ENCODE assay signal across 8 cellular contexts in genomic region chr15:90818251-90819210, GRCh38. TPM values are rescaled to one million over a fixed set of nuclear protein-coding genes. Genes with fewer than 3 reads are reported as not detected.
DNase-seq lines count a peak whose midpoint lies in the region; ATAC-seq, FAIRE-seq and TF ChIP-seq lines count a peak whose summit lies in the region.

No MANE protein-coding gene starts in this region.

- peak; percentile 45; the same call in 1 of the 2 replicates for ATAC-seq in HCT116
- peak; percentile 33 for ATAC-seq in sciatic nerve

- H3K9me2 ChIP-seq in HCT116 (ENCODE audit: insufficient read depth): no peaks in the 10 kb centered on the region

- TF ChIP-seq CTCF in HCT116 (IDR thresholded peaks at IDR 0.05 in 2 of 3, conservative IDR thresholded peaks at IDR 0.05 in 1 of 3; ENCODE audit: borderline replicate concordance in 1 of 3, insufficient read depth in 1 of 3, low read depth in 2 of 3, low read length in 2 of 3) (peak in 2 of 3 experiments; percentile 15 to 23; a peak in 3 of 6 replicates), chondrocyte (IDR thresholded peaks at IDR 0.05) (peak; percentile 24)

- no peak overlapping the region for H3K27ac Mint-ChIP-seq in chondrocyte (ENCODE audit: unreplicated experiment)

- H3K36me3 Mint-ChIP-seq in chondrocyte (ENCODE audit: low read depth): no peaks in the 10 kb centered on the region

- no peak overlapping the region for H3K4me3 Mint-ChIP-seq in chondrocyte (ENCODE audit: unreplicated experiment)

- no TSS peak for BruUV-seq in HCT116 (replicated peaks; lab: Mats Ljungman, UMichigan)

- H3K27me3 Mint-ChIP-seq in chondrocyte (ENCODE audit: low read depth): peaks cover 1% of the 10 kb centered on the region

- peaks cover 0 to 2% of the 10 kb centered on the region in 2 experiments; a peak in 1 of 4 replicates for H3K4me1 ChIP-seq in HCT116 (ENCODE audit: control insufficient read depth in 1 of 2, insufficient read depth in 2 of 2, low read length in 2 of 2)

- H3K79me2 ChIP-seq in HCT116 (ENCODE audit: insufficient read depth, low read length): no peaks in the 10 kb centered on the region

- H3K36me3 ChIP-seq in HCT116 (ENCODE audit: control insufficient read depth in 1 of 2, insufficient read depth in 2 of 2, low read length in 2 of 2): no peaks in the 10 kb centered on the region

- no peaks in the 10 kb centered on the region for H4K20me1 ChIP-seq in HCT116 (ENCODE audit: insufficient read depth)

- no peak overlapping the region for H3K9ac ChIP-seq in HCT116 (ENCODE audit: low read length)

- H2AFZ ChIP-seq in HCT116 (ENCODE audit: low read depth, low read length, poor library complexity, severe bottlenecking): no peak overlapping the region

- FAIRE-seq in H54 (lab: Jason Lieb, UNC): no peak

- no peak overlapping the region for H3K27ac ChIP-seq in HCT116 (ENCODE audit: low read depth, low read length)

- H3K9me3 Mint-ChIP-seq in chondrocyte (ENCODE audit: low read depth): no peaks in the 10 kb centered on the region

- no peak overlapping the region for H3K4me3 ChIP-seq in HCT116 (replicated peaks in 1 of 2; ENCODE audit: low read depth in 1 of 2, low read length in 2 of 2)

- peak; percentile 68 for DNase-seq in COR-L47 (lab: John Stamatoyannopoulos, UW)
- DNase-seq in HCT116 (ENCODE audit: low read depth, low spot score): no peak
- peak; percentile 14 for DNase-seq in NOMO-1 treated with dmso at 0.1 percent for 144 hours (lab: John Stamatoyannopoulos, UW; ENCODE audit: unreplicated experiment)
- no peak for DNase-seq in chondrocyte (ENCODE audit: low spot score)
- no peak for DNase-seq in sciatic nerve (ENCODE audit: low spot score)
- DNase-seq in DMS79 treated with DMSO at 0.1 percent for 48 hours (lab: John Stamatoyannopoulos, UW): no peak
- DNase-seq in H54 (ENCODE audit: insufficient read length, low spot score): no peak
- DNase-seq in NCI-H2029 (lab: John Stamatoyannopoulos, UW): no peak

- H3K9me3 ChIP-seq in HCT116 (ENCODE audit: control insufficient read depth in 1 of 2, insufficient read depth in 1 of 2, low read depth in 1 of 2, low read length in 2 of 2): no peaks in the 10 kb centered on the region

- TF ChIP-seq POLR2A in HCT116 (IDR thresholded peaks at IDR 0.05; ENCODE audit: borderline replicate concordance, extremely low read depth, insufficient read depth, insufficient read length) (no peak), H54 (IDR thresholded peaks at IDR 0.05; ENCODE audit: low read depth, low read length) (no peak)

- TF ChIP-seq RAD21 in HCT116 (IDR thresholded peaks at IDR 0.05; ENCODE audit: low read depth): no peak

- intact Hi-C loops in HCT116 (cut with micrococcal nuclease): no loop called here
- intact Hi-C loops in sciatic nerve (cut with DNase I): no loop called here

- no peak overlapping the region for H3K4me2 ChIP-seq in HCT116 (ENCODE audit: low read length)

- POLR2A ChIA-PET in HCT116 (lab: Charles Lee): no interaction called here

- RAD21 ChIA-PET in HCT116 (lab: Charles Lee; ENCODE audit: low non-redundant PET in 1 of 2, low total read pairs in 2 of 2, uncharacterized antibody in 2 of 2, unreplicated experiment in 2 of 2): no interaction called here

- H3K27me3 ChIP-seq in HCT116 (ENCODE audit: insufficient read depth, low read length): no peaks in the 10 kb centered on the region

- CTCF ChIA-PET in HCT116 (lab: Charles Lee): no interaction called here

- H3K4me1 Mint-ChIP-seq in chondrocyte (ENCODE audit: low read depth): peaks cover 8% of the 10 kb centered on the region

TF ChIP-seq in HCT116, 20 proteins besides CTCF, POLR2A, EP300 and RAD21:
- TF ChIP-seq ZNF274 (IDR thresholded peaks at IDR 0.05; ENCODE audit: low read depth, low read length) (no peak), EGR1 (IDR thresholded peaks at IDR 0.05; ENCODE audit: low read depth) (no peak), EZH2 (IDR thresholded peaks at IDR 0.05) (no peak), SIN3A (IDR thresholded peaks at IDR 0.05; ENCODE audit: low read depth) (no peak), ZFX (IDR thresholded peaks at IDR 0.05) (no peak), POLR2AphosphoS5 (IDR thresholded peaks at IDR 0.05; ENCODE audit: low read depth, low read length) (no peak), EZH2phosphoT487 (IDR thresholded peaks at IDR 0.05; ENCODE audit: borderline replicate concordance) (no peak), ATF3 (IDR thresholded peaks at IDR 0.05) (no peak), JUND (IDR thresholded peaks at IDR 0.05) (no peak), ZBTB33 (IDR thresholded peaks at IDR 0.05; ENCODE audit: extremely low read depth, insufficient replicate concordance, low read length) (no peak)

RNA-seq across cellular contexts. Expression of gene FURIN, which starts 49.9 kb away (rescaled TPM):
- 42.0 TPM for total RNA-seq in HCT116 (2021; ENCODE audit: unreplicated experiment)
- 44.6 and 49.9 TPM in 2 replicates for polyA plus RNA-seq in HCT116 (2012)
- total RNA-seq in chondrocyte: 66.2 to 118 TPM (median 71.1 TPM) in 3 replicates
- 51.6 TPM for total RNA-seq in sciatic nerve

Comparison
In these comparisons a context has a peak if more than half of its experiments do, and no peak if none do; other contexts are left out.
1. DNase-seq: peak in COR-L47 (single experiment) and NOMO-1 treated with dmso at 0.1 percent for 144 hours (single experiment); none in HCT116 (single experiment), chondrocyte (single experiment), sciatic nerve (single experiment), DMS79 treated with DMSO at 0.1 percent for 48 hours (single experiment), H54 (single experiment) and NCI-H2029 (single experiment).